In the genomic region with DNA sequence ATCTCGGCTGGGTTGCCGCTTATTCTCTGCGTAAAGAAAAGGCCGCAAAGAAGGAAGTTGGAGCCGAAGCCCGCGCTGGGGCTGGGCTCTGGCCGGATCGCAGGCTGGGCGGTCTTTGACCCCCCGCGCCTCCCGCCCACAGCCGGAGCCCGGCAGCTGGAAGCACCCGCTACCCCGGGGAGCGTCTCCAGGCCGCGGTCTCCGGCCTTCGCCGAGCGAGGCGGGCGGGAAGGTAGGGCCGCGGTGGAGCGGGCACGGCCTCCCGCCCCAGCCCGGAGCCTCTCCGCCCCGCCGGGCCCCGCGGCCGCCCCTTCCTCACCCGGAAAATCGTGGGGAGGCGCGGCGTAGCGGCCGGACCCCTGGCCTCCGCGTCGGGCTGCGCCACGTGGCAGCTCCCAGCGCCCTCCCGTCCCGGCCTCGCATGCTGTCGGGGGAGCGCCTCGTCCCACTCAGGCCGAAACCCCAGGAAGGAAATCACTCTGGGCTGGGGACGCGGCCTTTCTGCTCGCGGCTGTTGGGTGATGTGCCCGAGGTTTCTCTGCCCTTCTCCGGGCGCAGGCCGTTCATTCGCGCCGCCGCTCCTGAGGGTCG, we compare ENCODE assay signal across 1 cellular context.
TF ChIP-seq lines count a peak whose summit lies in the region.

No MANE protein-coding gene starts in this region.

TF ChIP-seq in HepG2, 621 proteins besides CTCF, POLR2A, EP300 and RAD21 (continued from another document and continues in another):
- TF ChIP-seq, protein P1, sequence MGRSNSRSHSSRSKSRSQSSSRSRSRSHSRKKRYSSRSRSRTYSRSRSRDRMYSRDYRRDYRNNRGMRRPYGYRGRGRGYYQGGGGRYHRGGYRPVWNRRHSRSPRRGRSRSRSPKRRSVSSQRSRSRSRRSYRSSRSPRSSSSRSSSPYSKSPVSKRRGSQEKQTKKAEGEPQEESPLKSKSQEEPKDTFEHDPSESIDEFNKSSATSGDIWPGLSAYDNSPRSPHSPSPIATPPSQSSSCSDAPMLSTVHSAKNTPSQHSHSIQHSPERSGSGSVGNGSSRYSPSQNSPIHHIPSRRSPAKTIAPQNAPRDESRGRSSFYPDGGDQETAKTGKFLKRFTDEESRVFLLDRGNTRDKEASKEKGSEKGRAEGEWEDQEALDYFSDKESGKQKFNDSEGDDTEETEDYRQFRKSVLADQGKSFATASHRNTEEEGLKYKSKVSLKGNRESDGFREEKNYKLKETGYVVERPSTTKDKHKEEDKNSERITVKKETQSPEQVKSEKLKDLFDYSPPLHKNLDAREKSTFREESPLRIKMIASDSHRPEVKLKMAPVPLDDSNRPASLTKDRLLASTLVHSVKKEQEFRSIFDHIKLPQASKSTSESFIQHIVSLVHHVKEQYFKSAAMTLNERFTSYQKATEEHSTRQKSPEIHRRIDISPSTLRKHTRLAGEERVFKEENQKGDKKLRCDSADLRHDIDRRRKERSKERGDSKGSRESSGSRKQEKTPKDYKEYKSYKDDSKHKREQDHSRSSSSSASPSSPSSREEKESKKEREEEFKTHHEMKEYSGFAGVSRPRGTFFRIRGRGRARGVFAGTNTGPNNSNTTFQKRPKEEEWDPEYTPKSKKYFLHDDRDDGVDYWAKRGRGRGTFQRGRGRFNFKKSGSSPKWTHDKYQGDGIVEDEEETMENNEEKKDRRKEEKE (IDR thresholded peaks at IDR 0.05): no peak
- TF ChIP-seq, protein P2, sequence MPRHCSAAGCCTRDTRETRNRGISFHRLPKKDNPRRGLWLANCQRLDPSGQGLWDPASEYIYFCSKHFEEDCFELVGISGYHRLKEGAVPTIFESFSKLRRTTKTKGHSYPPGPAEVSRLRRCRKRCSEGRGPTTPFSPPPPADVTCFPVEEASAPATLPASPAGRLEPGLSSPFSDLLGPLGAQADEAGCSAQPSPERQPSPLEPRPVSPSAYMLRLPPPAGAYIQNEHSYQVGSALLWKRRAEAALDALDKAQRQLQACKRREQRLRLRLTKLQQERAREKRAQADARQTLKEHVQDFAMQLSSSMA (CRISPR knock-in tag; IDR thresholded peaks at IDR 0.05): no peak
- TF ChIP-seq ZNF737 (CRISPR knock-in tag; IDR thresholded peaks at IDR 0.05; ENCODE audit: borderline replicate concordance) (no peak), ISL2 (CRISPR knock-in tag; IDR thresholded peaks at IDR 0.05) (no peak), PRMT3 (CRISPR knock-in tag; IDR thresholded peaks at IDR 0.05; ENCODE audit: borderline replicate concordance, low read depth) (no peak; the same call in 1 of the 2 replicates), ZNF329 (CRISPR knock-in tag; IDR thresholded peaks at IDR 0.05; ENCODE audit: low read depth) (peak; percentile 66; the same call in 1 of the 2 replicates), ZNF841 (CRISPR knock-in tag; IDR thresholded peaks at IDR 0.05; ENCODE audit: borderline replicate concordance) (0 out of 2 replicates have a peak, but pooled peaks have one; percentile 37), PTBP1 (IDR thresholded peaks at IDR 0.05; ENCODE audit: low read depth, low read length, poor library complexity, severe bottlenecking) (no peak), TOE1 (CRISPR knock-in tag; IDR thresholded peaks at IDR 0.05) (no peak), NCOA5 (CRISPR knock-in tag; IDR thresholded peaks at IDR 0.05) (no peak), NR2F6 (IDR thresholded peaks at IDR 0.05) (no peak), NR2F6 (CRISPR knock-in tag; IDR thresholded peaks at IDR 0.05) (no peak), PLRG1 (conservative IDR thresholded peaks at IDR 0.05) (no peak), BORCS8-MEF2B (CRISPR knock-in tag; IDR thresholded peaks at IDR 0.05) (no peak), GPN1 (CRISPR knock-in tag; IDR thresholded peaks at IDR 0.05; ENCODE audit: borderline replicate concordance) (no peak), SUZ12 (IDR thresholded peaks at IDR 0.05; ENCODE audit: low read depth, low read length) (no peak), BCL6 (CRISPR knock-in tag; IDR thresholded peaks at IDR 0.05) (no peak), RBFOX2 (IDR thresholded peaks at IDR 0.05; ENCODE audit: low read depth, low read length) (peak; percentile 52; the same call in 1 of the 2 replicates), CREM (IDR thresholded peaks at IDR 0.05) (no peak), CREM (CRISPR knock-in tag; IDR thresholded peaks at IDR 0.05) (no peak), SMAD9 (CRISPR knock-in tag; IDR thresholded peaks at IDR 0.05) (no peak), CBX2 (IDR thresholded peaks at IDR 0.05; ENCODE audit: low read depth, low read length) (no peak), CBX2 (CRISPR knock-in tag; IDR thresholded peaks at IDR 0.05; ENCODE audit: low read depth) (peak; percentile 47; the same call in 1 of the 2 replicates), SRF (IDR thresholded peaks at IDR 0.05; ENCODE audit: low read depth, low read length) (no peak), MTF2 (CRISPR knock-in tag; IDR thresholded peaks at IDR 0.05; ENCODE audit: borderline replicate concordance) (no peak)
- TF ChIP-seq, protein P3, sequence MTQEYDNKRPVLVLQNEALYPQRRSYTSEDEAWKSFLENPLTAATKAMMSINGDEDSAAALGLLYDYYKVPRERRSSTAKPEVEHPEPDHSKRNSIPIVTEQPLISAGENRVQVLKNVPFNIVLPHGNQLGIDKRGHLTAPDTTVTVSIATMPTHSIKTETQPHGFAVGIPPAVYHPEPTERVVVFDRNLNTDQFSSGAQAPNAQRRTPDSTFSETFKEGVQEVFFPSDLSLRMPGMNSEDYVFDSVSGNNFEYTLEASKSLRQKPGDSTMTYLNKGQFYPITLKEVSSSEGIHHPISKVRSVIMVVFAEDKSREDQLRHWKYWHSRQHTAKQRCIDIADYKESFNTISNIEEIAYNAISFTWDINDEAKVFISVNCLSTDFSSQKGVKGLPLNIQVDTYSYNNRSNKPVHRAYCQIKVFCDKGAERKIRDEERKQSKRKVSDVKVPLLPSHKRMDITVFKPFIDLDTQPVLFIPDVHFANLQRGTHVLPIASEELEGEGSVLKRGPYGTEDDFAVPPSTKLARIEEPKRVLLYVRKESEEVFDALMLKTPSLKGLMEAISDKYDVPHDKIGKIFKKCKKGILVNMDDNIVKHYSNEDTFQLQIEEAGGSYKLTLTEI (CRISPR knock-in tag; conservative IDR thresholded peaks at IDR 0.05): no peak
- TF ChIP-seq, protein P4, sequence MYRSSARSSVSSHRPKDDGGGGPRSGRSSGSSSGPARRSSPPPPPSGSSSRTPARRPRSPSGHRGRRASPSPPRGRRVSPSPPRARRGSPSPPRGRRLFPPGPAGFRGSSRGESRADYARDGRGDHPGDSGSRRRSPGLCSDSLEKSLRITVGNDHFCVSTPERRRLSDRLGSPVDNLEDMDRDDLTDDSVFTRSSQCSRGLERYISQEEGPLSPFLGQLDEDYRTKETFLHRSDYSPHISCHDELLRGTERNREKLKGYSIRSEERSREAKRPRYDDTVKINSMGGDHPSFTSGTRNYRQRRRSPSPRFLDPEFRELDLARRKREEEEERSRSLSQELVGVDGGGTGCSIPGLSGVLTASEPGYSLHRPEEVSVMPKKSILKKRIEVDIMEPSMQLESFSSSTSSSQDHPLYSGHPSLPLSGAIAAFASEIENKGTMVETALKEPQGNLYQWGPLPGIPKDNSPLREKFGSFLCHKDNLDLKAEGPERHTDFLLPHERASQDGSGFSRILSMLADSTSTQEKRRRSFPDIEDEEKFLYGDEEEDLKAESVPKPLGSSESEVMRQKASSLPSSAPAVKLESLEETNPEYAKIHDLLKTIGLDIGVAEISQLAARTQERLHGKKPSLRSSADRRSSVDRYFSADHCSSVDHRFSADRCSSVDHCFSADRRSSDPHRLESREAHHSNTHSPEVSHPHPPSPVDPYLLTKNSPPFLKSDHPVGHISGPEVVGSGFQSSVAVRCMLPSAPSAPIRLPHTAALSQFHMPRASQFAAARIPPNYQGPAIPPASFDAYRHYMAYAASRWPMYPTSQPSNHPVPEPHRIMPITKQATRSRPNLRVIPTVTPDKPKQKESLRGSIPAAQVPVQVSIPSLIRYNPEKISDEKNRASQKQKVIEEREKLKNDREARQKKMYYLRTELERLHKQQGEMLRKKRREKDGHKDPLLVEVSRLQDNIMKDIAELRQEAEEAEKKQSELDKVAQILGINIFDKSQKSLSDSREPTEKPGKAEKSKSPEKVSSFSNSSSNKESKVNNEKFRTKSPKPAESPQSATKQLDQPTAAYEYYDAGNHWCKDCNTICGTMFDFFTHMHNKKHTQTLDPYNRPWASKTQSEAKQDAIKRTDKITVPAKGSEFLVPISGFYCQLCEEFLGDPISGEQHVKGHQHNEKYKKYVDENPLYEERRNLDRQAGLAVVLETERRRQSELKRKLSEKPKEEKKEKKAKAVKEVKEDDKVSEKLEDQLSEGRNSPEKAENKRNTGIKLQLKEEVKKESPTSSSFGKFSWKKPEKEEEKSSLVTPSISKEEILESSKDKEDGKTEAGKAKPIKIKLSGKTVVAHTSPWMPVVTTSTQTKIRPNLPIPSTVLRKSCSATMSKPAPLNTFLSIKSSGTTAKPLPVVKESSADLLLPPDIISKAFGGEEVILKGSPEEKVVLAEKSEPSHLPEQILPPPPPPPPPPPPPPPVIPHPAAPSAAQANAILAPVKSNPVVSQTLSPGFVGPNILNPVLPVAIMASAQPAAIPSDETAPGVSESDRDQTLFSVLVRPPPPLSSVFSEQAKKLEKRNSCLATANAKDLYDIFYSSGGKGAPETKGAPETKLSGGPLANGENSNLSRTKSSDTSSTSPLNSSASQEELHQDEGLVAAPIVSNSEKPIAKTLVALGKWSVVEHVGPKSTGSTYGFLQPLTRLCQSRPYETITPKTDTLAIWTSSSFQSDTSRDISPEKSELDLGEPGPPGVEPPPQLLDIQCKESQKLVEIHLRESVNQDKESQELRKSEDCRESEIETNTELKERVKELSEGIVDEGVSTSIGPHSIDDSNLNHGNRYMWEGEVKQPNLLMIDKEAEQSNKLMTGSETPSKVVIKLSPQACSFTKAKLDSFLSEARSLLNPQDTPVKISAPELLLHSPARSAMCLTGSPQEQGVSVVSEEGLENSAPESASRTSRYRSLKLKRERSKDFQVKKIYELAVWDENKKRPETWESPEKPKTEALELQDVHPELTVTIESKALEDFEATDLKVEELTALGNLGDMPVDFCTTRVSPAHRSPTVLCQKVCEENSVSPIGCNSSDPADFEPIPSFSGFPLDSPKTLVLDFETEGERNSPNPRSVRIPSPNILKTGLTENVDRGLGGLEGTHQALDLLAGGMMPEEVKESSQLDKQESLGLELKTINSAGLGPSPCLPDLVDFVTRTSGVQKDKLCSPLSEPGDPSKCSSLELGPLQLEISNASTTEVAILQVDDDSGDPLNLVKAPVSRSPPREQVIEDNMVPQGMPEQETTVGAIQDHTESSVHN (CRISPR knock-in tag; IDR thresholded peaks at IDR 0.05): no peak; the same call in 1 of the 2 replicates
- TF ChIP-seq, protein P5, sequence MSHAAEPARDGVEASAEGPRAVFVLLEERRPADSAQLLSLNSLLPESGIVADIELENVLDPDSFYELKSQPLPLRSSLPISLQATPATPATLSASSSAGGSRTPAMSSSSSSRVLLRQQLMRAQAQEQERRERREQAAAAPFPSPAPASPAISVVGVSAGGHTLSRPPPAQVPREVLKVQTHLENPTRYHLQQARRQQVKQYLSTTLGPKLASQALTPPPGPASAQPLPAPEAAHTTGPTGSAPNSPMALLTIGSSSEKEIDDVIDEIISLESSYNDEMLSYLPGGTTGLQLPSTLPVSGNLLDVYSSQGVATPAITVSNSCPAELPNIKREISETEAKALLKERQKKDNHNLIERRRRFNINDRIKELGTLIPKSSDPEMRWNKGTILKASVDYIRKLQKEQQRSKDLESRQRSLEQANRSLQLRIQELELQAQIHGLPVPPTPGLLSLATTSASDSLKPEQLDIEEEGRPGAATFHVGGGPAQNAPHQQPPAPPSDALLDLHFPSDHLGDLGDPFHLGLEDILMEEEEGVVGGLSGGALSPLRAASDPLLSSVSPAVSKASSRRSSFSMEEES (CRISPR knock-in tag; IDR thresholded peaks at IDR 0.05): no peak
- TF ChIP-seq, protein P6, sequence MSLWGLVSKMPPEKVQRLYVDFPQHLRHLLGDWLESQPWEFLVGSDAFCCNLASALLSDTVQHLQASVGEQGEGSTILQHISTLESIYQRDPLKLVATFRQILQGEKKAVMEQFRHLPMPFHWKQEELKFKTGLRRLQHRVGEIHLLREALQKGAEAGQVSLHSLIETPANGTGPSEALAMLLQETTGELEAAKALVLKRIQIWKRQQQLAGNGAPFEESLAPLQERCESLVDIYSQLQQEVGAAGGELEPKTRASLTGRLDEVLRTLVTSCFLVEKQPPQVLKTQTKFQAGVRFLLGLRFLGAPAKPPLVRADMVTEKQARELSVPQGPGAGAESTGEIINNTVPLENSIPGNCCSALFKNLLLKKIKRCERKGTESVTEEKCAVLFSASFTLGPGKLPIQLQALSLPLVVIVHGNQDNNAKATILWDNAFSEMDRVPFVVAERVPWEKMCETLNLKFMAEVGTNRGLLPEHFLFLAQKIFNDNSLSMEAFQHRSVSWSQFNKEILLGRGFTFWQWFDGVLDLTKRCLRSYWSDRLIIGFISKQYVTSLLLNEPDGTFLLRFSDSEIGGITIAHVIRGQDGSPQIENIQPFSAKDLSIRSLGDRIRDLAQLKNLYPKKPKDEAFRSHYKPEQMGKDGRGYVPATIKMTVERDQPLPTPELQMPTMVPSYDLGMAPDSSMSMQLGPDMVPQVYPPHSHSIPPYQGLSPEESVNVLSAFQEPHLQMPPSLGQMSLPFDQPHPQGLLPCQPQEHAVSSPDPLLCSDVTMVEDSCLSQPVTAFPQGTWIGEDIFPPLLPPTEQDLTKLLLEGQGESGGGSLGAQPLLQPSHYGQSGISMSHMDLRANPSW (CRISPR knock-in tag; IDR thresholded peaks at IDR 0.05; ENCODE audit: borderline replicate concordance): no peak
